Comparison of ENCODE assay signal across 1 cellular context in the genomic region with DNA sequence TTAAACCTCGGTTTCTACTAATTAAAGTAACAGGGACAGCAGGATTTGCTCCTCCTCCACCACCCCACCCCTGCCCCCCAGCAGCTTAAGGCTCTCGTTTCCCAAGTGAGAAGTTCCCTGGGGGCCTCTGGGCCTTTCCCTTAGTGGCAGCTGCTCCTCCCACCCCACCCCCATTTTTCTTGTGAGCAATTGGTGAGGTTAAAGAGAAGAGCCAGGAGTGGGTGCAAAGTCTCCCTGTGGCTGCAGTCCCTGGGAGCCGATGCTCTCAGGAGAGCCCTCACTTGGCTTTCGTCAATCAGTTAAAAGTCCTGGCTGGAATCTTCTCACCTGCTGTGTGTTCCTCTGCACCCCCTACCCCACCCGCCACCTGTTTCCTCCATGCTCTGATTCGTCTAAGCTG.
TF ChIP-seq lines count a peak whose summit lies in the region.

No MANE protein-coding gene starts in this region.

TF ChIP-seq in GM23338, 12 proteins besides CTCF, POLR2A, EP300 and RAD21 (continued from another document):
- TF ChIP-seq CREB1 (CRISPR knock-in tag; IDR thresholded peaks at IDR 0.05; ENCODE audit: low read depth) = no peak
- TF ChIP-seq JUNB (IDR thresholded peaks at IDR 0.05; ENCODE audit: unreplicated experiment) = no peak
- TF ChIP-seq EZH2phosphoT487 (IDR thresholded peaks at IDR 0.05; ENCODE audit: unreplicated experiment) = no peak
- TF ChIP-seq, protein P1, sequence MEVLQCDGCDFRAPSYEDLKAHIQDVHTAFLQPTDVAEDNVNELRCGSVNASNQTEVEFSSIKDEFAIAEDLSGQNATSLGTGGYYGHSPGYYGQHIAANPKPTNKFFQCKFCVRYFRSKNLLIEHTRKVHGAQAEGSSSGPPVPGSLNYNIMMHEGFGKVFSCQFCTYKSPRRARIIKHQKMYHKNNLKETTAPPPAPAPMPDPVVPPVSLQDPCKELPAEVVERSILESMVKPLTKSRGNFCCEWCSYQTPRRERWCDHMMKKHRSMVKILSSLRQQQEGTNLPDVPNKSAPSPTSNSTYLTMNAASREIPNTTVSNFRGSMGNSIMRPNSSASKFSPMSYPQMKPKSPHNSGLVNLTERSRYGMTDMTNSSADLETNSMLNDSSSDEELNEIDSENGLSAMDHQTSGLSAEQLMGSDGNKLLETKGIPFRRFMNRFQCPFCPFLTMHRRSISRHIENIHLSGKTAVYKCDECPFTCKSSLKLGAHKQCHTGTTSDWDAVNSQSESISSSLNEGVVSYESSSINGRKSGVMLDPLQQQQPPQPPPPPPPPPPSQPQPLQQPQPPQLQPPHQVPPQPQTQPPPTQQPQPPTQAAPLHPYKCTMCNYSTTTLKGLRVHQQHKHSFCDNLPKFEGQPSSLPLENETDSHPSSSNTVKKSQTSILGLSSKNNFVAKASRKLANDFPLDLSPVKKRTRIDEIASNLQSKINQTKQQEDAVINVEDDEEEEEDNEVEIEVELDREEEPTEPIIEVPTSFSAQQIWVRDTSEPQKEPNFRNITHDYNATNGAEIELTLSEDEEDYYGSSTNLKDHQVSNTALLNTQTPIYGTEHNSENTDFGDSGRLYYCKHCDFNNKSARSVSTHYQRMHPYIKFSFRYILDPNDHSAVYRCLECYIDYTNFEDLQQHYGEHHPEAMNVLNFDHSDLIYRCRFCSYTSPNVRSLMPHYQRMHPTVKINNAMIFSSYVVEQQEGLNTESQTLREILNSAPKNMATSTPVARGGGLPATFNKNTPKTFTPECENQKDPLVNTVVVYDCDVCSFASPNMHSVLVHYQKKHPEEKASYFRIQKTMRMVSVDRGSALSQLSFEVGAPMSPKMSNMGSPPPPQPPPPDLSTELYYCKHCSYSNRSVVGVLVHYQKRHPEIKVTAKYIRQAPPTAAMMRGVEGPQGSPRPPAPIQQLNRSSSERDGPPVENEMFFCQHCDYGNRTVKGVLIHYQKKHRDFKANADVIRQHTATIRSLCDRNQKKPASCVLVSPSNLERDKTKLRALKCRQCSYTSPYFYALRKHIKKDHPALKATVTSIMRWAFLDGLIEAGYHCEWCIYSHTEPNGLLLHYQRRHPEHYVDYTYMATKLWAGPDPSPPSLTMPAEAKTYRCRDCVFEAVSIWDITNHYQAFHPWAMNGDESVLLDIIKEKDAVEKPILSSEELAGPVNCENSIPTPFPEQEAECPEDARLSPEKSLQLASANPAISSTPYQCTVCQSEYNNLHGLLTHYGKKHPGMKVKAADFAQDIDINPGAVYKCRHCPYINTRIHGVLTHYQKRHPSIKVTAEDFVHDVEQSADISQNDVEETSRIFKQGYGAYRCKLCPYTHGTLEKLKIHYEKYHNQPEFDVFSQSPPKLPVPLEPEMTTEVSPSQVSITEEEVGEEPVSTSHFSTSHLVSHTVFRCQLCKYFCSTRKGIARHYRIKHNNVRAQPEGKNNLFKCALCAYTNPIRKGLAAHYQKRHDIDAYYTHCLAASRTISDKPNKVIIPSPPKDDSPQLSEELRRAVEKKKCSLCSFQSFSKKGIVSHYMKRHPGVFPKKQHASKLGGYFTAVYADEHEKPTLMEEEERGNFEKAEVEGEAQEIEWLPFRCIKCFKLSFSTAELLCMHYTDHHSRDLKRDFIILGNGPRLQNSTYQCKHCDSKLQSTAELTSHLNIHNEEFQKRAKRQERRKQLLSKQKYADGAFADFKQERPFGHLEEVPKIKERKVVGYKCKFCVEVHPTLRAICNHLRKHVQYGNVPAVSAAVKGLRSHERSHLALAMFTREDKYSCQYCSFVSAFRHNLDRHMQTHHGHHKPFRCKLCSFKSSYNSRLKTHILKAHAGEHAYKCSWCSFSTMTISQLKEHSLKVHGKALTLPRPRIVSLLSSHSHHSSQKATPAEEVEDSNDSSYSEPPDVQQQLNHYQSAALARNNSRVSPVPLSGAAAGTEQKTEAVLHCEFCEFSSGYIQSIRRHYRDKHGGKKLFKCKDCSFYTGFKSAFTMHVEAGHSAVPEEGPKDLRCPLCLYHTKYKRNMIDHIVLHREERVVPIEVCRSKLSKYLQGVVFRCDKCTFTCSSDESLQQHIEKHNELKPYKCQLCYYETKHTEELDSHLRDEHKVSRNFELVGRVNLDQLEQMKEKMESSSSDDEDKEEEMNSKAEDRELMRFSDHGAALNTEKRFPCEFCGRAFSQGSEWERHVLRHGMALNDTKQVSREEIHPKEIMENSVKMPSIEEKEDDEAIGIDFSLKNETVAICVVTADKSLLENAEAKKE (CRISPR knock-in tag; IDR thresholded peaks at IDR 0.05) = no peak
- no peak for TF ChIP-seq ZNF331 (CRISPR knock-in tag; IDR thresholded peaks at IDR 0.05; ENCODE audit: low read depth)
- TF ChIP-seq, protein P2, sequence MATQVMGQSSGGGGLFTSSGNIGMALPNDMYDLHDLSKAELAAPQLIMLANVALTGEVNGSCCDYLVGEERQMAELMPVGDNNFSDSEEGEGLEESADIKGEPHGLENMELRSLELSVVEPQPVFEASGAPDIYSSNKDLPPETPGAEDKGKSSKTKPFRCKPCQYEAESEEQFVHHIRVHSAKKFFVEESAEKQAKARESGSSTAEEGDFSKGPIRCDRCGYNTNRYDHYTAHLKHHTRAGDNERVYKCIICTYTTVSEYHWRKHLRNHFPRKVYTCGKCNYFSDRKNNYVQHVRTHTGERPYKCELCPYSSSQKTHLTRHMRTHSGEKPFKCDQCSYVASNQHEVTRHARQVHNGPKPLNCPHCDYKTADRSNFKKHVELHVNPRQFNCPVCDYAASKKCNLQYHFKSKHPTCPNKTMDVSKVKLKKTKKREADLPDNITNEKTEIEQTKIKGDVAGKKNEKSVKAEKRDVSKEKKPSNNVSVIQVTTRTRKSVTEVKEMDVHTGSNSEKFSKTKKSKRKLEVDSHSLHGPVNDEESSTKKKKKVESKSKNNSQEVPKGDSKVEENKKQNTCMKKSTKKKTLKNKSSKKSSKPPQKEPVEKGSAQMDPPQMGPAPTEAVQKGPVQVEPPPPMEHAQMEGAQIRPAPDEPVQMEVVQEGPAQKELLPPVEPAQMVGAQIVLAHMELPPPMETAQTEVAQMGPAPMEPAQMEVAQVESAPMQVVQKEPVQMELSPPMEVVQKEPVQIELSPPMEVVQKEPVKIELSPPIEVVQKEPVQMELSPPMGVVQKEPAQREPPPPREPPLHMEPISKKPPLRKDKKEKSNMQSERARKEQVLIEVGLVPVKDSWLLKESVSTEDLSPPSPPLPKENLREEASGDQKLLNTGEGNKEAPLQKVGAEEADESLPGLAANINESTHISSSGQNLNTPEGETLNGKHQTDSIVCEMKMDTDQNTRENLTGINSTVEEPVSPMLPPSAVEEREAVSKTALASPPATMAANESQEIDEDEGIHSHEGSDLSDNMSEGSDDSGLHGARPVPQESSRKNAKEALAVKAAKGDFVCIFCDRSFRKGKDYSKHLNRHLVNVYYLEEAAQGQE (IDR thresholded peaks at IDR 0.05; ENCODE audit: unreplicated experiment) = no peak
- TF ChIP-seq NANOG (IDR thresholded peaks at IDR 0.05; ENCODE audit: borderline replicate concordance) = no peak
- TF ChIP-seq STAT1 (IDR thresholded peaks at IDR 0.05; ENCODE audit: unreplicated experiment) = no peak
- TF ChIP-seq EZH2 (IDR thresholded peaks at IDR 0.05; ENCODE audit: low read depth, unreplicated experiment) = no peak
- TF ChIP-seq, protein P3, sequence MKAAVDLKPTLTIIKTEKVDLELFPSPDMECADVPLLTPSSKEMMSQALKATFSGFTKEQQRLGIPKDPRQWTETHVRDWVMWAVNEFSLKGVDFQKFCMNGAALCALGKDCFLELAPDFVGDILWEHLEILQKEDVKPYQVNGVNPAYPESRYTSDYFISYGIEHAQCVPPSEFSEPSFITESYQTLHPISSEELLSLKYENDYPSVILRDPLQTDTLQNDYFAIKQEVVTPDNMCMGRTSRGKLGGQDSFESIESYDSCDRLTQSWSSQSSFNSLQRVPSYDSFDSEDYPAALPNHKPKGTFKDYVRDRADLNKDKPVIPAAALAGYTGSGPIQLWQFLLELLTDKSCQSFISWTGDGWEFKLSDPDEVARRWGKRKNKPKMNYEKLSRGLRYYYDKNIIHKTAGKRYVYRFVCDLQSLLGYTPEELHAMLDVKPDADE (IDR thresholded peaks at IDR 0.05) = no peak
